In the genomic region with DNA sequence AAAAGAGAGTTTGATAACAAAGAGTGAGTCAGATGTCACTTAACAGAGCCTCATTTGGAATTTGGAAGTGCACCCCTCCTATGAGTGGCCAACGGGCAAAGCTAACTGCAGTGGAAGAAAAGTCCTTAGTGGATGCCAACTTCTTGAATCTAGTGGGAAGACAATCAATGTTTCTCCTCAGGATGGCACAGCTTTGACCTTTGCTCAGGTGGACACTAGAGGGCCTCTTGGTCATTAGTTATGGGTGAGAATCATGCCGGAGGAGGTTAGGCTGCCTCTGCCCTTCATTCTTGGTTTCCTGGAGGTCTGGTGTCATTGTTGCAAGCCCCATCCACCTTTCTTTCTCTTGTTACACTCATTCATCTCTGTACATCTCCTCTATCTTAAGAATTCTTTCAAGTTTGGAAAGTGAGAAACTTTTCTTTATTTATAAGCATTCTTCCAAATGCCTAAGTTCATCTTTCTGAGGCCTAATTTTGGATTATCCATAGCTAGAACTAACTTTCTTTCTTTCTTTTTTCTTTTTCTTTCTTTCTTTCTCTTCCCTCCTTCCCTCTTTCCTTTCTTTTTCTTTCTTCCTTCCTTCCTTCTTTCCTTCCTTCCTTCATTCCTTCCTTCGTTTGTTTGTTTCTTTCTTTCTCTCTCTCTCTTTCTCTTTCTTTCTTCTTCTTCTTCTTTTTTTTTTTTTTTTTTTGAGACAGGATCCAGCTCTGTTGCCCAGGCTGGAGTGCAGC, we compare ENCODE assay signal across 1 cellular context.
TF ChIP-seq lines count a peak whose summit lies in the region.

No MANE protein-coding gene starts in this region.

TF ChIP-seq in K562, 482 proteins besides CTCF, POLR2A, EP300 and RAD21 (continued from another document):
- peak; percentile 85 for TF ChIP-seq ZNF512 (tag; IDR thresholded peaks at IDR 0.05)
- no peak for TF ChIP-seq PHB2 (IDR thresholded peaks at IDR 0.05; ENCODE audit: low read depth)
- TF ChIP-seq SMC3 (conservative IDR thresholded peaks at IDR 0.05; ENCODE audit: insufficient read depth, low read depth, low read length), result peak; percentile 35; the same call in 1 of the 2 replicates
- TF ChIP-seq FOXK2 (conservative IDR thresholded peaks at IDR 0.05 in 1 of 2, IDR thresholded peaks at IDR 0.05 in 1 of 2; ENCODE audit: low read depth in 2 of 2), result no peak
- TF ChIP-seq GTF2E2 (tag; IDR thresholded peaks at IDR 0.05), result no peak
- TF ChIP-seq DDX20 (tag; IDR thresholded peaks at IDR 0.05; ENCODE audit: low read depth), result no peak
- TF ChIP-seq, protein P1, sequence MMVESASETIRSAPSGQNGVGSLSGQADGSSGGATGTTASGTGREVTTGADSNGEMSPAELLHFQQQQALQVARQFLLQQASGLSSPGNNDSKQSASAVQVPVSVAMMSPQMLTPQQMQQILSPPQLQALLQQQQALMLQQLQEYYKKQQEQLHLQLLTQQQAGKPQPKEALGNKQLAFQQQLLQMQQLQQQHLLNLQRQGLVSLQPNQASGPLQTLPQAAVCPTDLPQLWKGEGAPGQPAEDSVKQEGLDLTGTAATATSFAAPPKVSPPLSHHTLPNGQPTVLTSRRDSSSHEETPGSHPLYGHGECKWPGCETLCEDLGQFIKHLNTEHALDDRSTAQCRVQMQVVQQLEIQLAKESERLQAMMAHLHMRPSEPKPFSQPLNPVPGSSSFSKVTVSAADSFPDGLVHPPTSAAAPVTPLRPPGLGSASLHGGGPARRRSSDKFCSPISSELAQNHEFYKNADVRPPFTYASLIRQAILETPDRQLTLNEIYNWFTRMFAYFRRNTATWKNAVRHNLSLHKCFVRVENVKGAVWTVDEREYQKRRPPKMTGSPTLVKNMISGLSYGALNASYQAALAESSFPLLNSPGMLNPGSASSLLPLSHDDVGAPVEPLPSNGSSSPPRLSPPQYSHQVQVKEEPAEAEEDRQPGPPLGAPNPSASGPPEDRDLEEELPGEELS (CRISPR knock-in tag; IDR thresholded peaks at IDR 0.05; ENCODE audit: borderline replicate concordance), result no peak
- no peak for TF ChIP-seq MED1 (CRISPR knock-in tag; IDR thresholded peaks at IDR 0.05; ENCODE audit: borderline replicate concordance)
TF ChIP-seq in K562: peak in this region for 2.
